In the genomic region with DNA sequence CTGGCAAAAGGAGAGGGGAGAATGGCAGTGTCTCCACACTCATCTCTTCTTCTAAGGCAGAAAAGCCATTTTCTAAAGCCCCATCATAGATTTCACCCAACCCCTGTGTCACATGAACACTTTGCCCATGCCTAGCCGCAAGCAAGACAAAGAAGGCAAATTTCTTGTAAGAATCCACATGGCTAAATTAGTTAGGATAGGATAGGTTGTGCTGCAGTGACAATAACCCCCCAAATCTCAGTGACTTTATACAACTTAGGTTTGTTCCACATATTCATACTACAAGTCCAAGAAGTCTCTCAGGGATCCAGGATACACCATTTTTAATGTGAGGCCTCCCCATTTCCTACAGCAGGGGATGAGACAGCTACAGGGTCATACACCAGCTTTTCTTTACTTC, we compare ENCODE assay signal across 6 cellular contexts.
"Had no signal": no experiment of that assay in that cellular context is flagged by ENCODE, and none has a peak within 500 bp of the region (broad histone marks: within the 10 kb centered on the region; RNA-seq: fewer than 3 reads in every experiment).

No MANE protein-coding gene starts in this region.

- H3K4me2 ChIP-seq: KMS-11 had no signal

- DNase-seq: IMR-90, KBM-7, KG1 had no signal

- FAIRE-seq: HTR-8/SVneo had no signal

- H3K27ac ChIP-seq: HL-60, KMS-11 had no signal

- H3K9ac ChIP-seq: KMS-11 had no signal
